ENCODE assay signal across 17 cellular contexts in genomic region chr11:103069367-103069766, GRCh38. TPM values are rescaled to one million over a fixed set of nuclear protein-coding genes. Genes with fewer than 3 reads are reported as not detected.
DNase-seq lines count a peak whose midpoint lies in the region; ATAC-seq, FAIRE-seq and TF ChIP-seq lines count a peak whose summit lies in the region.
"Had no signal": no experiment of that assay in that cellular context is flagged by ENCODE, and none has a peak within 500 bp of the region (broad histone marks: within the 10 kb centered on the region; RNA-seq: fewer than 3 reads in every experiment).

No MANE protein-coding gene starts in this region.

- no peak overlapping the region for H3K4me3 Mint-ChIP-seq in activated T-cell treated with anti-CD3 and anti-CD28 coated beads, Interleukin-2, amount 50 U/mL, for 24 hours
- H3K4me3 Mint-ChIP-seq in central memory CD8-positive, alpha-beta T cell: peak overlapping the region; percentile 67

- H3K4me1 Mint-ChIP-seq in activated T-cell treated with anti-CD3 and anti-CD28 coated beads, Interleukin-2, amount 50 U/mL, for 24 hours (ENCODE audit: low read depth): peaks cover 57% of the 10 kb centered on the region
- peaks cover 43% of the 10 kb centered on the region for H3K4me1 Mint-ChIP-seq in central memory CD8-positive, alpha-beta T cell

- peak overlapping the region; percentile 18 for H3K27ac Mint-ChIP-seq in activated T-cell treated with anti-CD3 and anti-CD28 coated beads, Interleukin-2, amount 50 U/mL, for 24 hours
- peak overlapping the region; percentile 97 for H3K27ac Mint-ChIP-seq in central memory CD8-positive, alpha-beta T cell (ENCODE audit: low read depth)

- DNase-seq in activated T-cell treated with anti-CD3 and anti-CD28 coated beads, Interleukin-2, amount 50 U/mL, for 24 hours: no peak
- no peak for DNase-seq in activated T-cell treated with anti-CD3 and anti-CD28 coated beads, Interleukin-2, amount 50 U/mL, for 48 hours
- no peak for DNase-seq in central memory CD8-positive, alpha-beta T cell (ENCODE audit: low spot score in 2 of 2)
- DNase-seq in small intestine: peak; percentile 51
- no peak for DNase-seq in KG1 (lab: John Stamatoyannopoulos, UW)
- DNase-seq in NCI-H2196 (lab: John Stamatoyannopoulos, UW; ENCODE audit: unreplicated experiment): no peak
- DNase-seq in OCI-M2 (lab: John Stamatoyannopoulos, UW; ENCODE audit: unreplicated experiment): no peak
- DNase-seq: activated gamma-delta T cell treated with Interleukin-2 at 50 U/mL for 16 hours; GF-D8; HCEC 1CT; hippocampal formation; left lung; pancreas; SHP77 treated with DMSO at 0.1 percent for 48 hours; stimulated activated naive CD4-positive, alpha-beta T cell had no signal

- H3K27ac ChIP-seq in small intestine (ENCODE audit: low read depth in 1 of 2, low read length in 1 of 2): no peak overlapping the region
- H3K27ac ChIP-seq: left lung, pancreas had no signal

- H3K36me3 ChIP-seq in Loucy (ENCODE audit: insufficient read depth, low read length): peaks cover 16% of the 10 kb centered on the region; the same call in 1 of the 2 replicates
- no peaks in the 10 kb centered on the region for H3K36me3 ChIP-seq in small intestine (ENCODE audit: control insufficient read depth in 2 of 2, insufficient read depth in 2 of 2, low read length in 2 of 2)

- H3K4me3 ChIP-seq in Loucy (ENCODE audit: low read length, poor library complexity, severe bottlenecking) (no peak overlapping the region), small intestine (ENCODE audit: low read depth in 1 of 2, low read length in 2 of 2) (no peak overlapping the region)
- H3K4me3 ChIP-seq: left lung, pancreas had no signal

- no peaks in the 10 kb centered on the region for H3K9me3 Mint-ChIP-seq in activated T-cell treated with anti-CD3 and anti-CD28 coated beads, Interleukin-2, amount 50 U/mL, for 24 hours
- no peaks in the 10 kb centered on the region for H3K9me3 Mint-ChIP-seq in central memory CD8-positive, alpha-beta T cell

- ATAC-seq in central memory CD8-positive, alpha-beta T cell (replicated peaks; ENCODE audit: extremely low read depth, poor library complexity, severe bottlenecking): no peak
- ATAC-seq: left lung had no signal

- peaks cover 85% of the 10 kb centered on the region for H3K36me3 Mint-ChIP-seq in activated T-cell treated with anti-CD3 and anti-CD28 coated beads, Interleukin-2, amount 50 U/mL, for 24 hours (ENCODE audit: low read depth)
- H3K36me3 Mint-ChIP-seq in central memory CD8-positive, alpha-beta T cell (ENCODE audit: insufficient read depth): peaks cover 21% of the 10 kb centered on the region

- peaks cover 32% of the 10 kb centered on the region for H3K4me1 ChIP-seq in Loucy (ENCODE audit: insufficient read depth, low read length, poor library complexity, severe bottlenecking)
- peaks cover 0 to 4% of the 10 kb centered on the region in 2 donors for H3K4me1 ChIP-seq in small intestine (ENCODE audit: control insufficient read depth in 2 of 2, insufficient read depth in 1 of 2, low read depth in 1 of 2, low read length in 1 of 2)

- H3K27me3 Mint-ChIP-seq in activated T-cell treated with anti-CD3 and anti-CD28 coated beads, Interleukin-2, amount 50 U/mL, for 24 hours: no peaks in the 10 kb centered on the region
- H3K27me3 Mint-ChIP-seq in central memory CD8-positive, alpha-beta T cell: no peaks in the 10 kb centered on the region

- H3K79me2 ChIP-seq in Loucy (ENCODE audit: insufficient read depth, low read length): peaks cover 25% of the 10 kb centered on the region; the same call in 1 of the 2 replicates

- no peak for FAIRE-seq in small intestine (lab: Jason Lieb, UNC)
- FAIRE-seq: D721Med, pancreas had no signal

- WGBS in small intestine, 3 donors: 77 to 93% (median 78%) methylated on average over 2 of the region's 2 CpGs

- peaks cover 5% of the 10 kb centered on the region for H4K20me1 ChIP-seq in Loucy (ENCODE audit: insufficient read depth, low read length, poor library complexity, severe bottlenecking)

- no peaks in the 10 kb centered on the region for H3K9me3 ChIP-seq in Loucy (ENCODE audit: insufficient read depth, low read depth, low read length)
- no peaks in the 10 kb centered on the region for H3K9me3 ChIP-seq in small intestine (ENCODE audit: control insufficient read depth, low read depth)
- H3K9me3 ChIP-seq: left lung, pancreas had no signal

- no peaks in the 10 kb centered on the region for H3F3A ChIP-seq in Loucy (ENCODE audit: low read depth)

- H3K4me2 ChIP-seq in Loucy (ENCODE audit: low read depth, low read length, poor library complexity, severe bottlenecking): peak overlapping the region; percentile 33

- H3K9me2 ChIP-seq in Loucy (replicated peaks; ENCODE audit: low read depth, low read length): no peaks in the 10 kb centered on the region

- no peak overlapping the region for H2AFZ ChIP-seq in Loucy (ENCODE audit: low read length)

- TF ChIP-seq CTCF in Loucy (conservative IDR thresholded peaks at IDR 0.05; ENCODE audit: low read length): no peak

- H3K27me3 ChIP-seq in Loucy (ENCODE audit: insufficient read depth, low read length, poor library complexity, severe bottlenecking) (no peaks in the 10 kb centered on the region), small intestine (ENCODE audit: control insufficient read depth in 2 of 2, insufficient read depth in 2 of 2, low read length in 2 of 2) (no peaks in the 10 kb centered on the region)
- H3K27me3 ChIP-seq: left lung, pancreas had no signal

- no peak overlapping the region for H3K9ac ChIP-seq in Loucy (ENCODE audit: low read depth, low read length, poor library complexity, severe bottlenecking)

RNA-seq across cellular contexts. Expression of gene DCUN1D5, which starts 22.6 kb away (rescaled TPM):
- polyA plus RNA-seq in small intestine: 10 to 100 TPM; 10.5 to 23.7 (median 15.4) TPM

RNA-seq across cellular contexts. Expression of gene DYNC2H1, which starts 39.9 kb away (rescaled TPM):
- 1 to 10 TPM in 2 of 3 donors, under 1 TPM in 1; 0.22 to 2.9 (median 1.9) TPM for polyA plus RNA-seq in small intestine
